In genomic region chr2:33476100-33476792, GRCh38 we compare ENCODE assay signal across 8 cellular contexts. TPM values are rescaled to one million over a fixed set of nuclear protein-coding genes. Genes with fewer than 3 reads are reported as not detected.
DNase-seq lines count a peak whose midpoint lies in the region; ATAC-seq and TF ChIP-seq lines count a peak whose summit lies in the region.

RASGRP3 (plus strand) TSS chr2:33476649; CDS start chr2:33515137, 38,488 bp downstream.

- intact Hi-C loops in PC-3 (cut with micrococcal nuclease) = loop anchor here (1.0 to 2.0 kb wide), 3 partner anchors 19 to 107 kb away; no protein-coding TSS in a partner anchor
- intact Hi-C loops in activated T-helper 1 cell treated with anti-CD3 and anti-CD28 coated beads, Interleukin-12 subunit alpha, Interleukin-12 subunit beta, Interleukin-2, Interleukin-4 antibody, amounts not matched to agents 30 ng/mL and 10 ng/mL and 1 ng/mL, durations not matched to agents 14 hours and 24 hours and 36 hours (cut with micrococcal nuclease) = loop anchor here (1.0 to 5.0 kb wide), 8 partner anchors 8 to 849 kb away; partner anchors contain the start of genes LTBP1 and TTC27
- intact Hi-C loops in naive thymus-derived CD4-positive, alpha-beta T cell (cut with micrococcal nuclease) = loop anchor here (1.0 to 10.0 kb wide), 10 partner anchors 21 to 1469 kb away; partner anchors contain the start of genes FAM98A (in 2 of the 2), LTBP1 (in 1 of the 2), MEMO1 (in 1 of the 2) and SLC30A6 (in 1 of the 2)

- H3K36me3 ChIP-seq in PC-3 (ENCODE audit: low read depth, low read length) (no peaks in the 10 kb centered on the region), fibroblast of lung (ENCODE audit: control insufficient read depth, insufficient read depth, low read length) (no peaks in the 10 kb centered on the region)
- H3K36me3 ChIP-seq in naive thymus-derived CD4-positive, alpha-beta T cell (ENCODE audit: control insufficient read depth in 2 of 3, insufficient read depth in 3 of 3, low read length in 3 of 3) = no peaks in the 10 kb centered on the region

- H3K27ac Mint-ChIP-seq in activated T-helper 1 cell treated with anti-CD3 and anti-CD28 coated beads, Interleukin-12 subunit alpha, Interleukin-12 subunit beta, Interleukin-2, Interleukin-4 antibody, amounts not matched to agents 30 ng/mL and 10 ng/mL and 1 ng/mL, durations not matched to agents 14 hours and 24 hours and 36 hours = peak within 1 kb of the TSS; percentile 99
- H3K27ac Mint-ChIP-seq in naive thymus-derived CD4-positive, alpha-beta T cell = peak within 1 kb of the TSS; percentile 95 to 100 (median 98)
- peak within 1 kb of the TSS; percentile 100 for H3K27ac Mint-ChIP-seq in stimulated activated memory B cell treated with anti-CD40 and anti-IgM and Interleukin-4, amounts not matched to agents 10 μg/mL and 1 μg/mL and 100 μg/mL, for 72 hours

- BruUV-seq in PC-3 (replicated peaks; lab: Mats Ljungman, UMichigan) = TSS peak; percentile 65

- H3K4me1 ChIP-seq in PC-3 (ENCODE audit: insufficient read depth, low read length) (peaks cover 10% of the 10 kb centered on the region; the same call in 1 of the 2 replicates), fibroblast of lung (ENCODE audit: control insufficient read depth, extremely low read depth, insufficient read depth, low read length) (peaks cover 2% of the 10 kb centered on the region)
- peaks cover 9 to 11% of the 10 kb centered on the region in 2 donors for H3K4me1 ChIP-seq in naive thymus-derived CD4-positive, alpha-beta T cell (ENCODE audit: control insufficient read depth in 2 of 2, insufficient read depth in 2 of 2, low read length in 2 of 2)

- H3K9me3 ChIP-seq in PC-3 (ENCODE audit: low read length) = no peaks in the 10 kb centered on the region
- H3K9me3 ChIP-seq in fibroblast of lung (ENCODE audit: control insufficient read depth, insufficient read depth, low read depth, low read length) = no peaks in the 10 kb centered on the region
- H3K9me3 ChIP-seq in naive thymus-derived CD4-positive, alpha-beta T cell (ENCODE audit: control insufficient read depth in 2 of 3, low read length in 3 of 3) = no peaks in the 10 kb centered on the region

- H2AFZ ChIP-seq in PC-3 (ENCODE audit: low read length) = peak within 1 kb of the TSS; percentile 97
- peak within 1 kb of the TSS; percentile 95 for H2AFZ ChIP-seq in fibroblast of lung (ENCODE audit: low read length)

- peaks cover 41% of the 10 kb centered on the region for H3K4me1 Mint-ChIP-seq in activated T-helper 1 cell treated with anti-CD3 and anti-CD28 coated beads, Interleukin-12 subunit alpha, Interleukin-12 subunit beta, Interleukin-2, Interleukin-4 antibody, amounts not matched to agents 30 ng/mL and 10 ng/mL and 1 ng/mL, durations not matched to agents 14 hours and 24 hours and 36 hours (ENCODE audit: low read depth)
- H3K4me1 Mint-ChIP-seq in naive thymus-derived CD4-positive, alpha-beta T cell = peaks cover 14 to 39% (median 36%) of the 10 kb centered on the region in 7 donors
- H3K4me1 Mint-ChIP-seq in stimulated activated memory B cell treated with anti-CD40 and anti-IgM and Interleukin-4, amounts not matched to agents 10 μg/mL and 1 μg/mL and 100 μg/mL, for 72 hours = peaks cover 40% of the 10 kb centered on the region

- CTCF ChIA-PET in PC-3 (lab: Charles Lee) = interaction anchor here (0.7 to 1.3 kb wide), 3 partner anchors 38 to 691 kb away, joined by 3 to 8 read pairs (median 5); no protein-coding TSS in a partner anchor
- CTCF ChIA-PET in naive thymus-derived CD4-positive, alpha-beta T cell (lab: Charles Lee) = interaction anchor here (0.6 to 3.0 kb wide), 7 partner anchors 11 to 804 kb away, joined by 3 to 8 read pairs (median 3); partner anchors contain the start of gene FAM98A

- peak; percentile 51 for ATAC-seq in GM19463 (IDR thresholded peaks at IDR 0.05; ENCODE audit: unreplicated experiment)
- peak; percentile 84 for ATAC-seq in PC-3
- peak; percentile 71 for ATAC-seq in naive thymus-derived CD4-positive, alpha-beta T cell
- ATAC-seq in stimulated activated memory B cell treated with anti-CD40 and anti-IgM and Interleukin-4, amounts not matched to agents 10 μg/mL and 1 μg/mL and 100 μg/mL, for 72 hours = peak; percentile 82

- POLR2A ChIA-PET in PC-3 (lab: Charles Lee; ENCODE audit: unreplicated experiment) = interaction anchor here (0.8 to 0.9 kb wide), 2 partner anchors 24 to 123 kb away, joined by 3 to 4 read pairs; partner anchors contain the start of gene FAM98A
- POLR2A ChIA-PET in naive thymus-derived CD4-positive, alpha-beta T cell (lab: Charles Lee) = interaction anchor here (0.6 to 2.2 kb wide), 4 partner anchors 14 to 975 kb away, joined by 3 to 14 read pairs (median 3); partner anchors contain the start of gene FAM98A

- no peaks in the 10 kb centered on the region for H3F3A ChIP-seq in PC-3 (ENCODE audit: low read length, unreplicated experiment)

- H3K4me3 ChIP-seq in PC-3 (ENCODE audit: low read length) = peak within 1 kb of the TSS; percentile 84
- H3K4me3 ChIP-seq in fibroblast of lung (replicated peaks in 1 of 4; ENCODE audit: control extremely low read depth in 1 of 4, insufficient read depth in 1 of 4, low read depth in 3 of 4, low read length in 4 of 4) = peak within 1 kb of the TSS; percentile 60 to 80 (median 69)
- H3K4me3 ChIP-seq in naive thymus-derived CD4-positive, alpha-beta T cell (ENCODE audit: low read length) = peak within 1 kb of the TSS; percentile 81

- H3K9ac ChIP-seq in PC-3 (ENCODE audit: low read length) = peak within 1 kb of the TSS; percentile 63
- H3K9ac ChIP-seq in fibroblast of lung (ENCODE audit: insufficient read depth, low read length) = peak within 1 kb of the TSS; percentile 68

- H3K27me3 ChIP-seq in PC-3 (ENCODE audit: low read length) (no peaks in the 10 kb centered on the region), fibroblast of lung (ENCODE audit: control insufficient read depth, insufficient read depth, low read length) (no peaks in the 10 kb centered on the region)
- H3K27me3 ChIP-seq in naive thymus-derived CD4-positive, alpha-beta T cell (ENCODE audit: control insufficient read depth in 2 of 2, insufficient read depth in 2 of 2, low read length in 2 of 2) = no peaks in the 10 kb centered on the region

- H3K9me3 Mint-ChIP-seq in activated T-helper 1 cell treated with anti-CD3 and anti-CD28 coated beads, Interleukin-12 subunit alpha, Interleukin-12 subunit beta, Interleukin-2, Interleukin-4 antibody, amounts not matched to agents 30 ng/mL and 10 ng/mL and 1 ng/mL, durations not matched to agents 14 hours and 24 hours and 36 hours = no peaks in the 10 kb centered on the region
- H3K9me3 Mint-ChIP-seq in naive thymus-derived CD4-positive, alpha-beta T cell = peaks cover 0 to 3% (median 0%) of the 10 kb centered on the region in 11 donors
- no peaks in the 10 kb centered on the region for H3K9me3 Mint-ChIP-seq in stimulated activated memory B cell treated with anti-CD40 and anti-IgM and Interleukin-4, amounts not matched to agents 10 μg/mL and 1 μg/mL and 100 μg/mL, for 72 hours

- H3K4me3 Mint-ChIP-seq in activated T-helper 1 cell treated with anti-CD3 and anti-CD28 coated beads, Interleukin-12 subunit alpha, Interleukin-12 subunit beta, Interleukin-2, Interleukin-4 antibody, amounts not matched to agents 30 ng/mL and 10 ng/mL and 1 ng/mL, durations not matched to agents 14 hours and 24 hours and 36 hours = peak within 1 kb of the TSS; percentile 92
- peak within 1 kb of the TSS; percentile 88 to 99 (median 95) for H3K4me3 Mint-ChIP-seq in naive thymus-derived CD4-positive, alpha-beta T cell
- peak within 1 kb of the TSS; percentile 97 for H3K4me3 Mint-ChIP-seq in stimulated activated memory B cell treated with anti-CD40 and anti-IgM and Interleukin-4, amounts not matched to agents 10 μg/mL and 1 μg/mL and 100 μg/mL, for 72 hours

- DNase-seq in COLO829 (ENCODE audit: low spot score) = peak; percentile 70
- DNase-seq in HK-2 (ENCODE audit: unreplicated experiment) = peak; percentile 37
- peak; percentile 59 for DNase-seq in PC-3
- DNase-seq in activated T-helper 1 cell treated with anti-CD3 and anti-CD28 coated beads, Interleukin-12 subunit alpha, Interleukin-12 subunit beta, Interleukin-2, Interleukin-4 antibody, amounts not matched to agents 30 ng/mL and 10 ng/mL and 1 ng/mL, durations not matched to agents 14 hours and 24 hours and 36 hours (ENCODE audit: low spot score) = peak; percentile 62
- DNase-seq in fibroblast of lung (ENCODE audit: low read depth in 2 of 2) = peak; percentile 98
- peak in 8 of 9 donors; percentile 51 to 85 (median 78) for DNase-seq in naive thymus-derived CD4-positive, alpha-beta T cell

- peak within 1 kb of the TSS; percentile 53 for H3K27ac ChIP-seq in PC-3 (ENCODE audit: low read length)
- H3K27ac ChIP-seq in fibroblast of lung (ENCODE audit: insufficient read depth, low read length) = peak within 1 kb of the TSS; percentile 89
- peak within 1 kb of the TSS; percentile 91 for H3K27ac ChIP-seq in naive thymus-derived CD4-positive, alpha-beta T cell (ENCODE audit: low read depth, low read length)

- H3K79me2 ChIP-seq in PC-3 (ENCODE audit: low read length) (no peaks in the 10 kb centered on the region), fibroblast of lung (ENCODE audit: control insufficient read depth, insufficient read depth, low read length) (no peaks in the 10 kb centered on the region)

- H3K9me2 ChIP-seq in PC-3 (replicated peaks; ENCODE audit: low read length) = no peaks in the 10 kb centered on the region

- H3K36me3 Mint-ChIP-seq in activated T-helper 1 cell treated with anti-CD3 and anti-CD28 coated beads, Interleukin-12 subunit alpha, Interleukin-12 subunit beta, Interleukin-2, Interleukin-4 antibody, amounts not matched to agents 30 ng/mL and 10 ng/mL and 1 ng/mL, durations not matched to agents 14 hours and 24 hours and 36 hours (ENCODE audit: low read depth) = no peaks in the 10 kb centered on the region
- peaks cover 0 to 8% (median 0%) of the 10 kb centered on the region in 5 donors for H3K36me3 Mint-ChIP-seq in naive thymus-derived CD4-positive, alpha-beta T cell
- H3K36me3 Mint-ChIP-seq in stimulated activated memory B cell treated with anti-CD40 and anti-IgM and Interleukin-4, amounts not matched to agents 10 μg/mL and 1 μg/mL and 100 μg/mL, for 72 hours = peaks cover 21% of the 10 kb centered on the region

- TF ChIP-seq CTCF in PC-3 (conservative IDR thresholded peaks at IDR 0.05; ENCODE audit: low read depth, low read length) (no peak), fibroblast of lung (conservative IDR thresholded peaks at IDR 0.05 in 1 of 2, IDR thresholded peaks at IDR 0.05 in 1 of 2; ENCODE audit: low read depth in 1 of 2, low read length in 2 of 2) (no peak)

- peaks cover 7% of the 10 kb centered on the region for H3K27me3 Mint-ChIP-seq in activated T-helper 1 cell treated with anti-CD3 and anti-CD28 coated beads, Interleukin-12 subunit alpha, Interleukin-12 subunit beta, Interleukin-2, Interleukin-4 antibody, amounts not matched to agents 30 ng/mL and 10 ng/mL and 1 ng/mL, durations not matched to agents 14 hours and 24 hours and 36 hours (ENCODE audit: insufficient read depth)
- H3K27me3 Mint-ChIP-seq in naive thymus-derived CD4-positive, alpha-beta T cell = peaks cover 0 to 2% (median 0%) of the 10 kb centered on the region in 5 donors
- H3K27me3 Mint-ChIP-seq in stimulated activated memory B cell treated with anti-CD40 and anti-IgM and Interleukin-4, amounts not matched to agents 10 μg/mL and 1 μg/mL and 100 μg/mL, for 72 hours = no peaks in the 10 kb centered on the region

- H4K20me1 ChIP-seq in PC-3 (ENCODE audit: low read length) = no peaks in the 10 kb centered on the region
- no peaks in the 10 kb centered on the region for H4K20me1 ChIP-seq in fibroblast of lung (ENCODE audit: control insufficient read depth, extremely low read depth, insufficient read depth, low read length)

- H3K4me2 ChIP-seq in PC-3 (ENCODE audit: low read length) (peak within 1 kb of the TSS; percentile 94), fibroblast of lung (ENCODE audit: extremely low read depth, insufficient read depth, low read length) (peak within 1 kb of the TSS; percentile 94)

RNA-seq across cellular contexts. Expression of gene RASGRP3, which starts in this region (rescaled TPM):
- total RNA-seq in PC-3 (2014; rRNA removed) (0.15 and 0.52 TPM in 2 replicates), fibroblast of lung (0.26 and 0.50 TPM in 2 replicates)
- 3.6 and 4.1 TPM in 2 replicates for total RNA-seq in activated T-helper 1 cell treated with anti-CD3 and anti-CD28 coated beads, Interleukin-12 subunit alpha, Interleukin-12 subunit beta, Interleukin-2, Interleukin-4 antibody, amounts not matched to agents 30 ng/mL and 10 ng/mL and 1 ng/mL, durations not matched to agents 14 hours and 24 hours and 36 hours
- polyA plus RNA-seq in fibroblast of lung = 2.2 and 6.1 TPM in 2 replicates
- 2.0 and 2.3 TPM in 2 replicates for polyA plus RNA-seq in fibroblast of lung (2012)
- 2.0 and 12.6 TPM in 2 replicates for polyA minus RNA-seq in fibroblast of lung (ENCODE audit: low replicate concordance)
- total RNA-seq in naive thymus-derived CD4-positive, alpha-beta T cell = 10 to 100 TPM in 2 of 5 experiments, 1 to 10 TPM in 3; 1.4 to 14.2 (median 7.1) TPM
- 1 to 10 TPM; 2.5 to 3.1 TPM for polyA plus RNA-seq in naive thymus-derived CD4-positive, alpha-beta T cell

Comparison
In these comparisons a context has a peak if more than half of its experiments do, and no peak if none do; other contexts are left out.
1. Peak in every context shown above with its lines: DNase-seq, ATAC-seq, H3K4me3 ChIP-seq and H3K27ac ChIP-seq.
2. Peak in DNase-seq, ATAC-seq, H3K4me3 ChIP-seq, H3K27ac ChIP-seq, H3K9ac ChIP-seq and H3K4me2 ChIP-seq in PC-3; RNA of the gene not detected or under 1 TPM.
3. DNase-seq: peak in every context shown above with its lines; median percentile 98 in fibroblast of lung; 78 in naive thymus-derived CD4-positive, alpha-beta T cell; 70 in COLO829; 62 in activated T-helper 1 cell treated with anti-CD3 and anti-CD28 coated beads, Interleukin-12 subunit alpha, Interleukin-12 subunit beta, Interleukin-2, Interleukin-4 antibody, amounts not matched to agents 30 ng/mL and 10 ng/mL and 1 ng/mL, durations not matched to agents 14 hours and 24 hours and 36 hours; 59 in PC-3; 37 in HK-2.